8 cellular contexts compared by ENCODE assay signal in the genomic region with DNA sequence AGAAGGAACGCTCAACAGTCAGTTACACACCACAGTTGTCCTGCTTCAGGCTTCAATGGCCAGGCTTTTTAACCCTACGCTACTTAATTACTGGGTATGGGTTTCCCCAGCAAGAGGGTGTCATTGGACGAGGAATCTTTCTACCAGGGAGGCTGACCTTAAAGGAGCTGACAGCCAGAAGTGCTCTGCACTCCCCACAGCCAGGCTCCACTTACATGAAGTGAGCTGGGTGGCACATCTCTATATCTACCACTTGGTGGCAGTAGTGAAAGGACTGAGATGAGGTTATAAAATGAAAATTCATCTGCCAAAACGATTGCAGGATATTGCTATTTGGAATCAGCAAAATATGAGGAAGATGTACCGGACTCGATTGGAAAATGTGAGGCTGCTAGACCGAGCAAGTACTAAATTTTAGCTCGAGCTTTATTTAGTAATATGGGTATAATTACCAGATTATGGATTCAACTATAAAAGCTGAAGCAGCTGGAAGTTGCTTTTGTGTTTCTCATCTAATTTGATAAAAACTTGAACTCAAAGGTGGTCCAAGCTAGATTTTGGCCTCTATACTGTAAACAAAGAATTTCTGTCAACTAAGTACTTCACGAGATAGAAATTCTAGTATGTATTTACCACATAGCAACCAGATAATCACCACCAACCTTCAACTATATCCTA. TPM values are rescaled to one million over a fixed set of nuclear protein-coding genes. Genes with fewer than 3 reads are reported as not detected.
A peak's percentile ranks its signal among the peaks of the same experiment; 100 is the strongest.
DNase-seq lines count a peak whose midpoint lies in the region; ATAC-seq and TF ChIP-seq lines count a peak whose summit lies in the region.

No MANE protein-coding gene starts in this region.

- ATAC-seq in GM19328 (IDR thresholded peaks at IDR 0.05; ENCODE audit: unreplicated experiment) (peak; percentile 92), HG03196 (IDR thresholded peaks at IDR 0.05; ENCODE audit: unreplicated experiment) (peak; percentile 83), HG03025 (IDR thresholded peaks at IDR 0.05; ENCODE audit: low FRiP score, unreplicated experiment) (no peak)
- ATAC-seq in activated naive CD4-positive, alpha-beta T cell treated with anti-CD3 and anti-CD28 coated beads, Interleukin-2, amount 50 U/mL, for 72 hours, result peak; percentile 63 to 78

- peak; percentile 53 for DNase-seq in DMS153 treated with DMSO at 0.1 percent for 48 hours (lab: John Stamatoyannopoulos, UW; ENCODE audit: unreplicated experiment)
- DNase-seq in NCI-H526 treated with DMSO at 0.1 percent for 48 hours (lab: John Stamatoyannopoulos, UW), result peak; percentile 61
- DNase-seq in activated naive CD4-positive, alpha-beta T cell treated with anti-CD3 and anti-CD28 coated beads, Interleukin-2, amount 50 U/mL, for 72 hours (ENCODE audit: low spot score in 2 of 2), result peak in 1 of 2 donors; percentile 13
- peak; percentile 80 to 89 for DNase-seq in cardiac muscle cell (ENCODE audit: low read depth in 1 of 2, low spot score in 1 of 2)
- DNase-seq in pulmonary artery endothelial cell (ENCODE audit: low read depth, low spot score), result peak; percentile 7

- H3K27ac ChIP-seq in cardiac muscle cell, result no peak overlapping the region

- H3K4me3 ChIP-seq in cardiac muscle cell, result no peak overlapping the region

- H3K4me1 ChIP-seq in cardiac muscle cell (ENCODE audit: low read depth), result no peaks in the 10 kb centered on the region

- no peaks in the 10 kb centered on the region for H3K27me3 ChIP-seq in cardiac muscle cell

- no peak overlapping the region for H3K27ac Mint-ChIP-seq in activated naive CD4-positive, alpha-beta T cell treated with anti-CD3 and anti-CD28 coated beads, Interleukin-2, amount 50 U/mL, for 72 hours

- no peaks in the 10 kb centered on the region for H3K9me3 ChIP-seq in cardiac muscle cell (ENCODE audit: low read depth)

- no peaks in the 10 kb centered on the region for H3K36me3 ChIP-seq in cardiac muscle cell

- H3K9me3 Mint-ChIP-seq in activated naive CD4-positive, alpha-beta T cell treated with anti-CD3 and anti-CD28 coated beads, Interleukin-2, amount 50 U/mL, for 72 hours, result peaks cover 0 to 5% of the 10 kb centered on the region in 2 donors

- no peaks in the 10 kb centered on the region for H3K36me3 Mint-ChIP-seq in activated naive CD4-positive, alpha-beta T cell treated with anti-CD3 and anti-CD28 coated beads, Interleukin-2, amount 50 U/mL, for 72 hours

- peak; percentile 83 for TF ChIP-seq CTCF in cardiac muscle cell (IDR thresholded peaks at IDR 0.05; ENCODE audit: low read depth, low read length)

RNA-seq across cellular contexts. Expression of a gene that starts 54.0 kb away (rescaled TPM):
- total RNA-seq in activated naive CD4-positive, alpha-beta T cell treated with anti-CD3 and anti-CD28 coated beads, Interleukin-2, amount 50 U/mL, for 72 hours, result 1 to 10 TPM; 1.5 to 1.8 TPM
- total RNA-seq in cardiac muscle cell (0.53 and 1.2 TPM in 2 replicates), pulmonary artery endothelial cell (0.81 and 1.3 TPM in 2 replicates)
- polyA plus RNA-seq in cardiac muscle cell, result 1.5 and 1.9 TPM in 2 replicates

RNA-seq across cellular contexts. Expression of a gene that starts 55.5 kb away (rescaled TPM):
- total RNA-seq in activated naive CD4-positive, alpha-beta T cell treated with anti-CD3 and anti-CD28 coated beads, Interleukin-2, amount 50 U/mL, for 72 hours, result not detected
- total RNA-seq in cardiac muscle cell (not detected in 2 replicates), pulmonary artery endothelial cell (not detected in 2 replicates)
- polyA plus RNA-seq in cardiac muscle cell, result not detected in 2 replicates
